ENCODE assay signal across 8 cellular contexts in genomic region chr7:67732898-67733297, GRCh38.
"Had no signal": no experiment of that assay in that cellular context is flagged by ENCODE, and none has a peak within 500 bp of the region (broad histone marks: within the 10 kb centered on the region; RNA-seq: fewer than 3 reads in every experiment).

No MANE protein-coding gene starts in this region.

- H3K4me3 ChIP-seq: GM12878 had no signal

- FAIRE-seq: G401.6, GM12878, GM12891, GM12892, GM18507, GM19239 had no signal

- DNase-seq: GDM1, GF-D8 had no signal

- ATAC-seq: GM12878 had no signal
